ENCODE assay signal across 9 cellular contexts in the genomic region with DNA sequence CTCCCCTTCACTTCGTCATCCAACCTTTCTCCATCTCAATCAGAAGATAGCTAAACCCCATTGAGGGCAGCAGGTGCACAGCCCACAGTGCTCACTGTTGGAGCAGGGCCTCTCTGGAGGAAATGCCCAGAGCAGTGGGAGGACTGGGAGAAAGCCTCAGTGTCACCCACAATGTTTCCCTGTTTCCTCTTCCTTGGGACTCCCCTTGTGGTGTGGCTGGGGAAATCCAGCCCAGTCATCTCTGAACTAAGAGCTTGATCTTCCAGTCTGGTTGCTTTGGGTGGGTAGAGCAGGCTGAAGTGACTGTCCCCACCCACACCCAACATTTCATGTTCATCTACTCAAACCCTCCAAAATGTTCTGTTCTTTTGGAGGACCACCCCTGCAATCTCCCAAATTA. TPM values are rescaled to one million over a fixed set of nuclear protein-coding genes. Genes with fewer than 3 reads are reported as not detected.
DNase-seq lines count a peak whose midpoint lies in the region; ATAC-seq lines count a peak whose summit lies in the region.
"Had no signal": no experiment of that assay in that cellular context is flagged by ENCODE, and none has a peak within 500 bp of the region (broad histone marks: within the 10 kb centered on the region; RNA-seq: fewer than 3 reads in every experiment).

No MANE protein-coding gene starts in this region.

- peaks cover 8% of the 10 kb centered on the region for H3K9me3 Mint-ChIP-seq in activated T-helper 1 cell treated with anti-CD3 and anti-CD28 coated beads, Interleukin-12 subunit alpha, Interleukin-12 subunit beta, Interleukin-2, Interleukin-4 antibody, amounts not matched to agents 30 ng/mL and 10 ng/mL and 1 ng/mL, durations not matched to agents 14 hours and 24 hours and 36 hours
- no peaks in the 10 kb centered on the region for H3K9me3 Mint-ChIP-seq in immature natural killer cell

- peaks cover 86% of the 10 kb centered on the region for H3K4me1 Mint-ChIP-seq in activated T-helper 1 cell treated with anti-CD3 and anti-CD28 coated beads, Interleukin-12 subunit alpha, Interleukin-12 subunit beta, Interleukin-2, Interleukin-4 antibody, amounts not matched to agents 30 ng/mL and 10 ng/mL and 1 ng/mL, durations not matched to agents 14 hours and 24 hours and 36 hours (ENCODE audit: low read depth)
- H3K4me1 Mint-ChIP-seq in immature natural killer cell, result peaks cover 7 to 10% of the 10 kb centered on the region in 2 donors

- no peaks in the 10 kb centered on the region for H3K27me3 Mint-ChIP-seq in activated T-helper 1 cell treated with anti-CD3 and anti-CD28 coated beads, Interleukin-12 subunit alpha, Interleukin-12 subunit beta, Interleukin-2, Interleukin-4 antibody, amounts not matched to agents 30 ng/mL and 10 ng/mL and 1 ng/mL, durations not matched to agents 14 hours and 24 hours and 36 hours (ENCODE audit: insufficient read depth)
- H3K27me3 Mint-ChIP-seq in immature natural killer cell (ENCODE audit: low read depth in 3 of 3), result peaks cover 0 to 5% (median 2%) of the 10 kb centered on the region in 3 donors

- DNase-seq in activated T-helper 1 cell treated with anti-CD3 and anti-CD28 coated beads, Interleukin-12 subunit alpha, Interleukin-12 subunit beta, Interleukin-2, Interleukin-4 antibody, amounts not matched to agents 30 ng/mL and 10 ng/mL and 1 ng/mL, durations not matched to agents 14 hours and 24 hours and 36 hours (ENCODE audit: low spot score), result peak; percentile 72
- DNase-seq in stimulated activated CD8-positive, alpha-beta memory T cell treated with anti-CD3 and anti-CD28 coated beads, Interleukin-15, amount 100 ng/mL, for 24 hours (ENCODE audit: low read depth), result peak; percentile 31
- DNase-seq in immature natural killer cell (no peak), caudate nucleus (lab: John Stamatoyannopoulos, UW) (no peak), anterior cingulate cortex (lab: John Stamatoyannopoulos, UW) (no peak), Right ventricle myocardium superior (no peak)
- DNase-seq: NCI-H1694 had no signal

- peaks cover 12% of the 10 kb centered on the region for H3K36me3 Mint-ChIP-seq in activated T-helper 1 cell treated with anti-CD3 and anti-CD28 coated beads, Interleukin-12 subunit alpha, Interleukin-12 subunit beta, Interleukin-2, Interleukin-4 antibody, amounts not matched to agents 30 ng/mL and 10 ng/mL and 1 ng/mL, durations not matched to agents 14 hours and 24 hours and 36 hours (ENCODE audit: low read depth)
- H3K36me3 Mint-ChIP-seq in immature natural killer cell, result no peaks in the 10 kb centered on the region

- H3K4me3 Mint-ChIP-seq in activated T-helper 1 cell treated with anti-CD3 and anti-CD28 coated beads, Interleukin-12 subunit alpha, Interleukin-12 subunit beta, Interleukin-2, Interleukin-4 antibody, amounts not matched to agents 30 ng/mL and 10 ng/mL and 1 ng/mL, durations not matched to agents 14 hours and 24 hours and 36 hours, result peak overlapping the region; percentile 5
- no peak overlapping the region for H3K4me3 Mint-ChIP-seq in immature natural killer cell

- H3K27ac ChIP-seq in caudate nucleus (ENCODE audit: low read depth, low read length), result no peak overlapping the region

- ATAC-seq in GM19397 (IDR thresholded peaks at IDR 0.05; ENCODE audit: unreplicated experiment) (peak; percentile 45), HG03135 (IDR thresholded peaks at IDR 0.05; ENCODE audit: unreplicated experiment) (peak; percentile 40), Right ventricle myocardium superior (ENCODE audit: poor library complexity) (no peak)

- peak overlapping the region; percentile 83 for H3K27ac Mint-ChIP-seq in activated T-helper 1 cell treated with anti-CD3 and anti-CD28 coated beads, Interleukin-12 subunit alpha, Interleukin-12 subunit beta, Interleukin-2, Interleukin-4 antibody, amounts not matched to agents 30 ng/mL and 10 ng/mL and 1 ng/mL, durations not matched to agents 14 hours and 24 hours and 36 hours
- no peak overlapping the region for H3K27ac Mint-ChIP-seq in immature natural killer cell

- intact Hi-C loops in activated T-helper 1 cell treated with anti-CD3 and anti-CD28 coated beads, Interleukin-12 subunit alpha, Interleukin-12 subunit beta, Interleukin-2, Interleukin-4 antibody, amounts not matched to agents 30 ng/mL and 10 ng/mL and 1 ng/mL, durations not matched to agents 14 hours and 24 hours and 36 hours (cut with micrococcal nuclease), result loop anchor here (1.0 to 10.0 kb wide), 14 partner anchors 12 to 620 kb away; a partner anchor contains a TSS
- intact Hi-C loops in Right ventricle myocardium superior (cut with DNase I), result loop anchor here (5.0 kb wide), 1 partner anchor 272 kb away; no protein-coding TSS in a partner anchor

RNA-seq across cellular contexts. Expression of a gene that starts 29.8 kb away (rescaled TPM):
- total RNA-seq in activated T-helper 1 cell treated with anti-CD3 and anti-CD28 coated beads, Interleukin-12 subunit alpha, Interleukin-12 subunit beta, Interleukin-2, Interleukin-4 antibody, amounts not matched to agents 30 ng/mL and 10 ng/mL and 1 ng/mL, durations not matched to agents 14 hours and 24 hours and 36 hours, result 279 and 294 TPM in 2 replicates
- polyA plus RNA-seq in immature natural killer cell, result 10 to 100 TPM in 1 of 3 donors, 1 to 10 TPM in 2; 1.6 to 15.6 (median 8.3) TPM
- 13.2 TPM for total RNA-seq in Right ventricle myocardium superior

Comparison
In these comparisons a context has a peak if more than half of its experiments do, and no peak if none do; other contexts are left out.
1. DNase-seq: peak in activated T-helper 1 cell treated with anti-CD3 and anti-CD28 coated beads, Interleukin-12 subunit alpha, Interleukin-12 subunit beta, Interleukin-2, Interleukin-4 antibody, amounts not matched to agents 30 ng/mL and 10 ng/mL and 1 ng/mL, durations not matched to agents 14 hours and 24 hours and 36 hours (single experiment) and stimulated activated CD8-positive, alpha-beta memory T cell treated with anti-CD3 and anti-CD28 coated beads, Interleukin-15, amount 100 ng/mL, for 24 hours (single experiment); none in immature natural killer cell (0 of 3), caudate nucleus (0 of 61), anterior cingulate cortex (0 of 58) and Right ventricle myocardium superior (single experiment).
2. RNA of a gene that starts 29.8 kb away (total RNA-seq): 279 to 294 TPM in activated T-helper 1 cell treated with anti-CD3 and anti-CD28 coated beads, Interleukin-12 subunit alpha, Interleukin-12 subunit beta, Interleukin-2, Interleukin-4 antibody, amounts not matched to agents 30 ng/mL and 10 ng/mL and 1 ng/mL, durations not matched to agents 14 hours and 24 hours and 36 hours; 13.2 TPM in Right ventricle myocardium superior (single experiment); every median in the first group is over 10 times any median in the second.